ENCODE assay signal across 8 cellular contexts in the genomic region with DNA sequence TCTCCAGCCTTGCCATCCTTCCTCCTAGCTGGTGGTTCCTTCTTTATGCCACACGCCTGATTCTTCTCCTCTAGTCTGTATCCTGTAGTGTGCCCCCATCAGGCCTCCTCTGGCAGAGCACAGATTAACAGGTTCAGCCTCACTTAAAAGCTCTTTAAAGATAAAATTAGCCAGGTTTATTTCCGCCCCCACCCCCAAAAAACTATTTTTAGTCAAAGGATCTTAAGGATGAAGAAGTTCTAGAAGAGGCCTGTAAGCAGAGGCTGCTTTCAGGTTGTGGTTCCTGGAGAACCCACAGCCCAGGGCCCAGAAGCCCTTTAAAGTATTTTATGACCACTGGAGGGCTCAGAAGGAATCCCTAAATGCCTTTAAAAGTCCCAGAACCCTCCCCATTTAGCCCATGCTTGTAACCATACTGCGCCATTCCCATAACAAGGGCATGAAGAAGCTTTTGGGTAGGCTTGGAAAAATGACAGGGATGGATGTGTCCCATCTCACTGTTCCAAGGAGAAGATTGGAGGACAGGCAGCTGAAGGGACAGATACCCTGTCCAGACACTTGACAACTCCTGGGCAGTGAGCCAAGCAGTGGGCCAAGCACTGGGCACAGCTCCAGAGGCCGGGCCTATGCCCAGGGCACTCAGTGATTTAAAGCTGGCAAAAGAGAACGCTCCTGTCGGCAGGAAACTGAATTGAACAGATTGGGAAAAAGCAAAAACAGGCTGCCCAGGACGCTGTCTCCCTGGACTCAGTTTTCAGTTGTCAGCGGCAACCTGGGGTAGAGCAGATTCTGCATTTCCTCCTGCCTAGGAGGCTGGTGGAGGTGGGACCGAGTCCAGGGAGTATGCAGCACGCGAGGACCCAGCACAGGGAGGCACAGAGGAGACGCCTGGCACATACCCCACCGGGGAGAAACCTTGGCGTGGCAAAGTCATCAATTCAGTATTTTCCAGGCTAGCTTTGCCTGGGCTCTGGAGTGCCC.
A peak's percentile ranks its signal among the peaks of the same experiment; 100 is the strongest.
DNase-seq lines count a peak whose midpoint lies in the region; FAIRE-seq and TF ChIP-seq lines count a peak whose summit lies in the region.

No MANE protein-coding gene starts in this region.

- no peaks in the 10 kb centered on the region for H3K4me1 ChIP-seq in breast epithelium
- H3K4me1 ChIP-seq in keratinocyte (ENCODE audit: control insufficient read depth, extremely low read depth, insufficient read depth, low read length), result peaks cover 27% of the 10 kb centered on the region

- no peak overlapping the region for H3K4me3 Mint-ChIP-seq in immature natural killer cell

- TF ChIP-seq POLR2A in GM12892 (IDR thresholded peaks at IDR 0.05; ENCODE audit: low read depth, low read length), result no peak
- no peak for TF ChIP-seq POLR2A in breast epithelium (IDR thresholded peaks at IDR 0.05)
- TF ChIP-seq POLR2A in H54 (IDR thresholded peaks at IDR 0.05; ENCODE audit: low read depth, low read length), result no peak

- H3K36me3 Mint-ChIP-seq in immature natural killer cell, result no peaks in the 10 kb centered on the region

- H4K20me1 ChIP-seq in keratinocyte (ENCODE audit: control insufficient read depth, extremely low read depth, insufficient read depth, low read length), result no peaks in the 10 kb centered on the region

- H3K4me1 Mint-ChIP-seq in immature natural killer cell, result peaks cover 7 to 11% of the 10 kb centered on the region in 2 donors

- FAIRE-seq in GM12892 (lab: Jason Lieb, UNC) (peak; percentile 73), keratinocyte (lab: Jason Lieb, UNC) (peak; percentile 43), H54 (lab: Jason Lieb, UNC) (no peak)

- no peak overlapping the region for H3K27ac Mint-ChIP-seq in immature natural killer cell

- H3K27me3 ChIP-seq in AG04450 (ENCODE audit: control insufficient read depth, insufficient read depth, low read length), result no peaks in the 10 kb centered on the region
- H3K27me3 ChIP-seq in breast epithelium, result no peaks in the 10 kb centered on the region
- H3K27me3 ChIP-seq in keratinocyte (ENCODE audit: control insufficient read depth, extremely low read depth, insufficient read depth, low read length), result no peaks in the 10 kb centered on the region

- H3K9ac ChIP-seq in keratinocyte (ENCODE audit: control insufficient read depth, extremely low read depth, insufficient read depth, low read length), result no peak overlapping the region

- no peak for DNase-seq in AG04450 (ENCODE audit: low read depth, low spot score)
- DNase-seq in GM12892 (ENCODE audit: insufficient read length), result no peak
- DNase-seq in NCI-H510A (lab: John Stamatoyannopoulos, UW), result peak; percentile 69
- peak; percentile 56 to 72 for DNase-seq in breast epithelium (ENCODE audit: low spot score in 2 of 2)
- no peak for DNase-seq in keratinocyte (ENCODE audit: low read depth, low spot score)
- peak; percentile 80 for DNase-seq in superior temporal gyrus (ENCODE audit: extremely low spot score)
- DNase-seq in H54 (ENCODE audit: insufficient read length, low spot score), result no peak
- DNase-seq in immature natural killer cell, result no peak

- peak overlapping the region; percentile 94 for H2AFZ ChIP-seq in keratinocyte (ENCODE audit: control insufficient read depth, low read length)

- CTCF ChIA-PET in AG04450 (lab: Charles Lee), result interaction anchor here (0.6 to 3.9 kb wide), 14 partner anchors 12 to 1288 kb away, joined by 3 to 27 read pairs (median 4); partner anchors contain the start of gene SSBP2

- TF ChIP-seq CTCF in AG04450 (IDR thresholded peaks at IDR 0.05; ENCODE audit: low read depth, low read length) (peak; percentile 4; the same call in 1 of the 2 replicates), breast epithelium (IDR thresholded peaks at IDR 0.05) (peak in 2 of 3 donors; percentile 41 to 44), keratinocyte (optimal IDR thresholded peaks at IDR 0.05 in 1 of 3, IDR thresholded peaks at IDR 0.05 in 1 of 3, conservative IDR thresholded peaks at IDR 0.05 in 1 of 3; ENCODE audit: extremely low read depth in 1 of 3, insufficient read depth in 2 of 3, low read length in 3 of 3) (peak; percentile 19 to 49 (median 36))

- H3K4me3 ChIP-seq in AG04450 (ENCODE audit: low read depth, low read length) (no peak overlapping the region), breast epithelium (peak overlapping the region in 2 of 3 donors; percentile 18 to 27), keratinocyte (ENCODE audit: control insufficient read depth in 2 of 3, extremely low read depth in 1 of 3, insufficient read depth in 2 of 3, low read depth in 1 of 3, low read length in 3 of 3) (no peak overlapping the region)

- H3K9me3 Mint-ChIP-seq in immature natural killer cell, result no peaks in the 10 kb centered on the region

- dilution Hi-C loops in keratinocyte (cut with MboI; ENCODE audit: extremely low pct_ligation_motif_present, low sequenced_read_pairs), result no loop called here

- POLR2A ChIA-PET in AG04450 (lab: Yijun Ruan, JAX), result interaction anchor here (0.7 kb wide), 1 partner anchor 421 kb away, joined by 3 read pairs; no protein-coding TSS in a partner anchor

- no peaks in the 10 kb centered on the region for H3K36me3 ChIP-seq in breast epithelium
- no peaks in the 10 kb centered on the region for H3K36me3 ChIP-seq in keratinocyte (ENCODE audit: control insufficient read depth in 2 of 2, extremely low read depth in 1 of 2, insufficient read depth in 2 of 2, low read length in 2 of 2)

- peaks cover 0 to 7% (median 0%) of the 10 kb centered on the region in 3 donors for H3K27me3 Mint-ChIP-seq in immature natural killer cell (ENCODE audit: low read depth in 3 of 3)

- H3K9me1 ChIP-seq in keratinocyte (ENCODE audit: control insufficient read depth, extremely low read depth, insufficient read depth, low read length), result no peaks in the 10 kb centered on the region

- peak overlapping the region; percentile 2 for H3K27ac ChIP-seq in AG04450 (ENCODE audit: low read depth, low read length)
- H3K27ac ChIP-seq in breast epithelium, result peak overlapping the region; percentile 49 to 83
- H3K27ac ChIP-seq in keratinocyte (ENCODE audit: control insufficient read depth, insufficient read depth, low read length), result no peak overlapping the region

- H3K79me2 ChIP-seq in keratinocyte (ENCODE audit: control insufficient read depth, insufficient read depth, low read length), result no peaks in the 10 kb centered on the region

- no peaks in the 10 kb centered on the region for H3K9me3 ChIP-seq in AG04450 (ENCODE audit: control insufficient read depth, insufficient read depth, low read length)
- H3K9me3 ChIP-seq in breast epithelium, result no peaks in the 10 kb centered on the region
- no peaks in the 10 kb centered on the region for H3K9me3 ChIP-seq in keratinocyte (ENCODE audit: control insufficient read depth, low read depth, low read length)

- intact Hi-C loops in breast epithelium (cut with DNase I; ENCODE audit: low total_unique reads), result no loop called here

- peak overlapping the region; percentile 36 for H3K4me2 ChIP-seq in keratinocyte (ENCODE audit: control insufficient read depth, extremely low read depth, insufficient read depth, low read depth, low read length)

Comparison
In these comparisons a context has a peak if more than half of its experiments do, and no peak if none do; other contexts are left out.
1. DNase-seq: peak in NCI-H510A (single experiment), breast epithelium (2 of 2) and superior temporal gyrus (single experiment); none in AG04450 (single experiment), GM12892 (single experiment), keratinocyte (single experiment), H54 (single experiment) and immature natural killer cell (0 of 3).
2. H3K4me3 ChIP-seq: peak in breast epithelium (2 of 3); none in AG04450 (single experiment) and keratinocyte (0 of 3).
3. Peak in every context shown above with its lines, with median percentiles within 50 percentile points of each other: CTCF ChIP-seq.